In genomic region chr3:174397848-174398247, GRCh38 we compare ENCODE assay signal across 8 cellular contexts.
DNase-seq lines count a peak whose midpoint lies in the region; ATAC-seq and TF ChIP-seq lines count a peak whose summit lies in the region.

No MANE protein-coding gene starts in this region.

- no peak overlapping the region for H3K4me2 ChIP-seq in PC-3 (ENCODE audit: low read length)

- no peaks in the 10 kb centered on the region for H3K36me3 ChIP-seq in PC-3 (ENCODE audit: low read depth, low read length)

- H3K79me2 ChIP-seq in PC-3 (ENCODE audit: low read length): no peaks in the 10 kb centered on the region

- DNase-seq in DMS53 (lab: John Stamatoyannopoulos, UW) (peak; percentile 37), DMS53 treated with DMSO at 0.1 percent for 48 hours (lab: John Stamatoyannopoulos, UW; ENCODE audit: unreplicated experiment) (no peak), PC-3 (peak; percentile 73), fibroblast of gingiva (ENCODE audit: low read depth) (peak; percentile 41), stromal cell of bone marrow (ENCODE audit: low read depth) (peak; percentile 9), HuH-7.5 (ENCODE audit: low spot score) (no peak)

- TF ChIP-seq CTCF in PC-3 (conservative IDR thresholded peaks at IDR 0.05; ENCODE audit: low read depth, low read length): peak; percentile 69

- no peak overlapping the region for H3K9ac ChIP-seq in PC-3 (ENCODE audit: low read length)

- TF ChIP-seq POLR2A in GM18505 (IDR thresholded peaks at IDR 0.05; ENCODE audit: borderline replicate concordance, extremely low read depth, insufficient read depth, insufficient read length): no peak

- no peaks in the 10 kb centered on the region for H3K9me2 ChIP-seq in PC-3 (replicated peaks; ENCODE audit: low read length)

- POLR2A ChIA-PET in PC-3 (lab: Charles Lee; ENCODE audit: unreplicated experiment): no interaction called here

- no peaks in the 10 kb centered on the region for H4K20me1 ChIP-seq in PC-3 (ENCODE audit: low read length)

- H3K27ac ChIP-seq in PC-3 (ENCODE audit: low read length): no peak overlapping the region

- no TSS peak for BruUV-seq in PC-3 (replicated peaks; lab: Mats Ljungman, UMichigan)

- CTCF ChIA-PET in PC-3 (lab: Charles Lee): no interaction called here

- ATAC-seq in PC-3 (no peak), GM21526 (IDR thresholded peaks at IDR 0.05; ENCODE audit: low FRiP score, unreplicated experiment) (no peak), GM18505 (IDR thresholded peaks at IDR 0.05; ENCODE audit: unreplicated experiment) (no peak)

- H3K4me3 ChIP-seq in PC-3 (ENCODE audit: low read length): no peak overlapping the region

- H3F3A ChIP-seq in PC-3 (ENCODE audit: low read length, unreplicated experiment): no peaks in the 10 kb centered on the region

- intact Hi-C loops in PC-3 (cut with micrococcal nuclease): loop anchor here (2.0 to 5.0 kb wide), 3 partner anchors 223 to 864 kb away; no protein-coding TSS in a partner anchor

- H3K4me1 ChIP-seq in PC-3 (ENCODE audit: insufficient read depth, low read length): no peaks in the 10 kb centered on the region

- no peak overlapping the region for H2AFZ ChIP-seq in PC-3 (ENCODE audit: low read length)

- no peaks in the 10 kb centered on the region for H3K27me3 ChIP-seq in PC-3 (ENCODE audit: low read length)

- H3K9me3 ChIP-seq in PC-3 (ENCODE audit: low read length): no peaks in the 10 kb centered on the region

Comparison
In these comparisons a context has a peak if more than half of its experiments do, and no peak if none do; other contexts are left out.
1. DNase-seq: peak in DMS53 (single experiment), PC-3 (single experiment), fibroblast of gingiva (single experiment) and stromal cell of bone marrow (single experiment); none in DMS53 treated with DMSO at 0.1 percent for 48 hours (single experiment) and HuH-7.5 (single experiment).